6 cellular contexts compared by ENCODE assay signal in genomic region chr1:10426535-10426848, GRCh38. TPM values are rescaled to one million over a fixed set of nuclear protein-coding genes. Genes with fewer than 3 reads are reported as not detected.
"Had no signal": no experiment of that assay in that cellular context is flagged by ENCODE, and none has a peak within 500 bp of the region (broad histone marks: within the 10 kb centered on the region; RNA-seq: fewer than 3 reads in every experiment).

No MANE protein-coding gene starts in this region.

RNA-seq across cellular contexts. Expression of gene CENPS, which starts 3.7 kb away (rescaled TPM):
- total RNA-seq: ascending aorta had no signal

RNA-seq across cellular contexts. Expression of gene CORT, which starts 23.3 kb away (rescaled TPM):
- total RNA-seq: activated naive CD8-positive, alpha-beta T cell treated with anti-CD3 and anti-CD28 coated beads for 36 hours; ascending aorta; body of pancreas; cardiac septum; chondrocyte had no signal
- polyA plus RNA-seq: aorta had no signal
